In the genomic region with DNA sequence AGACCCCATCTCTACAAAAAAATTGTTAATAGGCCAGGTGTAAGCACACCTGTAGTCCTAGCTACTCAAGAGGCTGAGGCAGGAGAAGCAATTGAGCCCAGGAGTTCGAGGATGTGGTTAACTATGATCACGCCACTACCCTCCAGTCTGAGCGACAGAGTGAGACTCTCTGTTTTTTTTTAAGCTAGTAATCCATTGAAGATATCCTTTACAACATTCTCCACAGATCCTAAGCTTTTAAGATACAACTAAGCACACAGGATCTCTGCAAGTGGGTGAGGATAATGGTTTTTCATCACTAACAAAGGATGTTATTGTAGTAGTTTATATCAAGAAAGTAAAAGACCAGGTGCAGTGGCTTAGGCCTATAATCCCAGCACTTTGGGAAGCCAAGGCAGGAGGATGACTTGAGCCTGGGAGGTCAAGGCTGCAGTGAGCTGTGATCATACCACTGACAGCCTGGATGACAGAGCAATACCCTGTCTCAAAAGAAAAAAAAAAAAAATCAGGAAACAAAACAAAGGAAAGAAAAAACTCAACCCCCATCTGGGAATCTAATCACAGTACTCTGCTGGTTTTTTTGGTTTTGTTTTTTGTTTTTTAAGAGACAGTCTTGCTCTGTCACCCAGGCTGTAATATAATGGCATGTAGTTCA, we compare ENCODE assay signal across 10 cellular contexts.
DNase-seq lines count a peak whose midpoint lies in the region; ATAC-seq, FAIRE-seq and TF ChIP-seq lines count a peak whose summit lies in the region.
"Had no signal": no experiment of that assay in that cellular context is flagged by ENCODE, and none has a peak within 500 bp of the region (broad histone marks: within the 10 kb centered on the region; RNA-seq: fewer than 3 reads in every experiment).

No MANE protein-coding gene starts in this region.

- H3K27ac ChIP-seq in astrocyte (ENCODE audit: low read depth, low read length) (no peak overlapping the region), osteoblast (ENCODE audit: low read depth, low read length) (peak overlapping the region; percentile 22)

- H3K36me3 ChIP-seq in astrocyte (ENCODE audit: insufficient read depth, low read length) (no peaks in the 10 kb centered on the region), osteoblast (ENCODE audit: insufficient read depth, low read length) (peaks cover 7% of the 10 kb centered on the region)

- peaks cover 43% of the 10 kb centered on the region for H3K4me1 Mint-ChIP-seq in astrocyte (ENCODE audit: low read depth, unreplicated experiment)

- H4K20me1 ChIP-seq in astrocyte (ENCODE audit: insufficient read depth, low read length) = peaks cover 47% of the 10 kb centered on the region
- peaks cover 3% of the 10 kb centered on the region for H4K20me1 ChIP-seq in osteoblast (ENCODE audit: insufficient read depth, low read length)

- H3K9me3 ChIP-seq in astrocyte (ENCODE audit: insufficient read depth, low read depth, low read length) = no peaks in the 10 kb centered on the region
- H3K9me3 ChIP-seq in osteoblast (ENCODE audit: low read depth, low read length) = no peaks in the 10 kb centered on the region
- H3K9me3 ChIP-seq: SK-N-SH had no signal

- no peaks in the 10 kb centered on the region for H3K27me3 Mint-ChIP-seq in astrocyte (ENCODE audit: low read depth, unreplicated experiment)

- H3K9me3 Mint-ChIP-seq in astrocyte (ENCODE audit: unreplicated experiment) = no peaks in the 10 kb centered on the region

- ATAC-seq in HG02759 (IDR thresholded peaks at IDR 0.05; ENCODE audit: unreplicated experiment) (peak; percentile 41), GM19395 (IDR thresholded peaks at IDR 0.05; ENCODE audit: unreplicated experiment) (no peak)

- TF ChIP-seq CTCF in astrocyte (IDR thresholded peaks at IDR 0.05; ENCODE audit: insufficient read depth, low read depth, low read length) (no peak), osteoblast (IDR thresholded peaks at IDR 0.05; ENCODE audit: extremely low read depth, low read depth, low read length) (no peak), GM13976 (IDR thresholded peaks at IDR 0.05; ENCODE audit: borderline replicate concordance, control extremely low read depth, extremely low read depth, insufficient read depth, missing control alignments) (no peak)

- peak overlapping the region; percentile 14 for H3K4me3 Mint-ChIP-seq in astrocyte (ENCODE audit: unreplicated experiment)

- H3K4me3 ChIP-seq in astrocyte (ENCODE audit: insufficient read depth, low read depth, low read length) (no peak overlapping the region), osteoblast (ENCODE audit: insufficient read depth, low read length) (no peak overlapping the region)

- H3K9ac ChIP-seq in astrocyte (ENCODE audit: low read length) = no peak overlapping the region
- H3K9ac ChIP-seq: SK-N-SH had no signal

- H3K27me3 ChIP-seq in astrocyte (ENCODE audit: insufficient read depth, low read length) (no peaks in the 10 kb centered on the region), osteoblast (ENCODE audit: insufficient read depth, low read length) (no peaks in the 10 kb centered on the region)

- no peak for FAIRE-seq in astrocyte (lab: Jason Lieb, UNC)

- peaks cover 18% of the 10 kb centered on the region for H3K79me2 ChIP-seq in astrocyte (ENCODE audit: insufficient read depth, low read length)
- peaks cover 72% of the 10 kb centered on the region for H3K79me2 ChIP-seq in osteoblast (ENCODE audit: insufficient read depth, low read length)

- peaks cover 14% of the 10 kb centered on the region for H3K4me1 ChIP-seq in astrocyte (ENCODE audit: insufficient read depth, low read length)
- peaks cover 32% of the 10 kb centered on the region for H3K4me1 ChIP-seq in osteoblast (ENCODE audit: insufficient read depth, low read length)

- in situ Hi-C loops in GM13976 (cut with MboI; ENCODE audit: low sequenced_read_pairs, unreplicated experiment) = no loop called here

- no peak overlapping the region for H3K4me2 ChIP-seq in astrocyte (ENCODE audit: low read length)
- peak overlapping the region; percentile 35 for H3K4me2 ChIP-seq in osteoblast (ENCODE audit: insufficient read depth, low read length)
- H3K4me2 ChIP-seq: SK-N-SH had no signal

- H3K36me3 Mint-ChIP-seq in astrocyte (ENCODE audit: low read depth, unreplicated experiment) = peaks cover 7% of the 10 kb centered on the region

- peak; percentile 41 for DNase-seq in DMS79 treated with DMSO at 0.1 percent for 48 hours (lab: John Stamatoyannopoulos, UW)
- no peak for DNase-seq in astrocyte (ENCODE audit: low read depth)
- no peak for DNase-seq in osteoblast (ENCODE audit: insufficient read length, low spot score, missing footprints)
- no peak for DNase-seq in GM13976 (ENCODE audit: low spot score)
- no peak for DNase-seq in anterior cingulate cortex (lab: John Stamatoyannopoulos, UW)
- DNase-seq: activated CD4-positive, alpha-beta T cell treated with anti-CD3 and anti-CD28 coated beads, Interleukin-2, amount 50 U/mL, for 48 hours; NCI-H526 treated with DMSO at 0.1 percent for 48 hours; SK-N-SH had no signal

- H3K27ac Mint-ChIP-seq in astrocyte (ENCODE audit: unreplicated experiment) = peak overlapping the region; percentile 72

- H2AFZ ChIP-seq in astrocyte (ENCODE audit: low read depth, low read length) = no peak overlapping the region
- no peak overlapping the region for H2AFZ ChIP-seq in osteoblast (ENCODE audit: low read length)
